Comparison of ENCODE assay signal across 19 cellular contexts in the genomic region with DNA sequence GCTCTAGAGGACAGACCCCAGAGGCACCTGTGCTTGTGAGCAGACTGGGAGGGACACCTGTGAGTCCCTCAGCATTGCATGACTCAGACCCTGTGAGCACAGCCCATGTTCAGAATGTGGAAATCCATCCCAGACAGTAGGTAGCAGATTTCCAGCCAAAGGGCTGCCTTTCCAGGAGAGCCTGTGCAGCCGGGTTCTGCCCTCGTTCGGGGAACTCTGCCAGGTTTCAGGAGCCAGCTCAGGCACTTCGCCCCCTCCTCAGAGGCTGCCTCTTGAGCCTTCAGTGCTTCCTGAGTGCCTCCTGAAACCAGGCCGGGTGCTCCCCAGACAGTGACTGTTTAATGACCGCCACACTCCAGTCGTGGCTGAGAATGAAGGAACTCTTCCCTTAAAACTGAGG. TPM values are rescaled to one million over a fixed set of nuclear protein-coding genes. Genes with fewer than 3 reads are reported as not detected.
"Had no signal": no experiment of that assay in that cellular context is flagged by ENCODE, and none has a peak within 500 bp of the region (broad histone marks: within the 10 kb centered on the region; RNA-seq: fewer than 3 reads in every experiment).

No MANE protein-coding gene starts in this region.

- ATAC-seq: activated T-cell treated with anti-CD3 and anti-CD28 coated beads, Interleukin-2, amount 50 U/mL, for 72 hours; heart right ventricle; natural killer cell; stimulated activated naive B cell treated with anti-CD40 and anti-IgM and Interleukin-4, amounts not matched to agents 10 μg/mL and 1 μg/mL and 100 μg/mL, for 72 hours had no signal

- H2AFZ ChIP-seq: parathyroid adenoma had no signal

- H3K79me2 ChIP-seq: parathyroid adenoma had no signal

- H3K36me3 ChIP-seq: esophagus muscularis mucosa, heart right ventricle, neutrophil, spleen, WERI-Rb-1 had no signal

- H3K4me3 ChIP-seq: esophagus muscularis mucosa, heart right ventricle, spleen had no signal

- H3K27ac ChIP-seq: esophagus muscularis mucosa, heart right ventricle, neutrophil, parathyroid adenoma, spleen, WERI-Rb-1 had no signal

- H3K9me3 ChIP-seq: esophagus muscularis mucosa, heart right ventricle, neutrophil, spleen had no signal

- DNase-seq: activated CD4-positive, alpha-beta T cell treated with anti-CD3 and anti-CD28 coated beads, Interleukin-2, amount 50 U/mL, for 4 hours; activated effector memory CD4-positive, alpha-beta T cell treated with anti-CD3 and anti-CD28 coated beads, Interleukin-2, amount 50 U/mL, for 16 hours; activated naive CD4-positive, alpha-beta T cell treated with anti-CD3 and anti-CD28 coated beads, Interleukin-2, amount 50 U/mL, for 16 hours; activated T-cell treated with anti-CD3 and anti-CD28 coated beads, Interleukin-2, amount 50 U/mL, for 72 hours; aorta; cerebellar nuclear complex; cortex of kidney; heart right ventricle; natural killer cell; spleen; stimulated activated naive B cell treated with anti-CD40 and anti-IgM and Interleukin-4, amounts not matched to agents 10 μg/mL and 1 μg/mL and 100 μg/mL, for 72 hours; T-helper 2 cell; WERI-Rb-1 had no signal

- H3K4me1 ChIP-seq: esophagus muscularis mucosa, heart right ventricle, parathyroid adenoma, spleen had no signal

- H3K9ac ChIP-seq: parathyroid adenoma had no signal

- H3K27me3 ChIP-seq: heart right ventricle, neutrophil had no signal

RNA-seq across cellular contexts. Expression of a gene that starts 23.3 kb away (rescaled TPM):
- total RNA-seq: activated CD8-positive, alpha-beta memory T cell treated with anti-CD3 and anti-CD28 coated beads for 36 hours; aorta; esophagus muscularis mucosa; liver; renal cortical epithelial cell had no signal

RNA-seq across cellular contexts. Expression of a gene that starts 46.7 kb away (rescaled TPM):
- polyA plus RNA-seq: liver had no signal
